ENCODE assay signal across 1 cellular context in genomic region chr20:52490715-52491430, GRCh38.
TF ChIP-seq lines count a peak whose summit lies in the region.

No MANE protein-coding gene starts in this region.

TF ChIP-seq in SK-N-SH, 30 proteins besides CTCF, POLR2A, EP300 and RAD21 (continued from another document):
- TF ChIP-seq MAX (IDR thresholded peaks at IDR 0.05; ENCODE audit: low read depth) = no peak
- no peak for TF ChIP-seq YY1 (IDR thresholded peaks at IDR 0.05; ENCODE audit: low read depth)
- TF ChIP-seq POLR2AphosphoS5 (IDR thresholded peaks at IDR 0.05; ENCODE audit: low read depth, low read length) = no peak
- TF ChIP-seq FOXJ3 (CRISPR knock-in tag; IDR thresholded peaks at IDR 0.05) = no peak
- TF ChIP-seq, protein P1, sequence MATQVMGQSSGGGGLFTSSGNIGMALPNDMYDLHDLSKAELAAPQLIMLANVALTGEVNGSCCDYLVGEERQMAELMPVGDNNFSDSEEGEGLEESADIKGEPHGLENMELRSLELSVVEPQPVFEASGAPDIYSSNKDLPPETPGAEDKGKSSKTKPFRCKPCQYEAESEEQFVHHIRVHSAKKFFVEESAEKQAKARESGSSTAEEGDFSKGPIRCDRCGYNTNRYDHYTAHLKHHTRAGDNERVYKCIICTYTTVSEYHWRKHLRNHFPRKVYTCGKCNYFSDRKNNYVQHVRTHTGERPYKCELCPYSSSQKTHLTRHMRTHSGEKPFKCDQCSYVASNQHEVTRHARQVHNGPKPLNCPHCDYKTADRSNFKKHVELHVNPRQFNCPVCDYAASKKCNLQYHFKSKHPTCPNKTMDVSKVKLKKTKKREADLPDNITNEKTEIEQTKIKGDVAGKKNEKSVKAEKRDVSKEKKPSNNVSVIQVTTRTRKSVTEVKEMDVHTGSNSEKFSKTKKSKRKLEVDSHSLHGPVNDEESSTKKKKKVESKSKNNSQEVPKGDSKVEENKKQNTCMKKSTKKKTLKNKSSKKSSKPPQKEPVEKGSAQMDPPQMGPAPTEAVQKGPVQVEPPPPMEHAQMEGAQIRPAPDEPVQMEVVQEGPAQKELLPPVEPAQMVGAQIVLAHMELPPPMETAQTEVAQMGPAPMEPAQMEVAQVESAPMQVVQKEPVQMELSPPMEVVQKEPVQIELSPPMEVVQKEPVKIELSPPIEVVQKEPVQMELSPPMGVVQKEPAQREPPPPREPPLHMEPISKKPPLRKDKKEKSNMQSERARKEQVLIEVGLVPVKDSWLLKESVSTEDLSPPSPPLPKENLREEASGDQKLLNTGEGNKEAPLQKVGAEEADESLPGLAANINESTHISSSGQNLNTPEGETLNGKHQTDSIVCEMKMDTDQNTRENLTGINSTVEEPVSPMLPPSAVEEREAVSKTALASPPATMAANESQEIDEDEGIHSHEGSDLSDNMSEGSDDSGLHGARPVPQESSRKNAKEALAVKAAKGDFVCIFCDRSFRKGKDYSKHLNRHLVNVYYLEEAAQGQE (IDR thresholded peaks at IDR 0.05; ENCODE audit: low read depth, low read length) = no peak
